Comparison of ENCODE assay signal across 1 cellular context in the genomic region with DNA sequence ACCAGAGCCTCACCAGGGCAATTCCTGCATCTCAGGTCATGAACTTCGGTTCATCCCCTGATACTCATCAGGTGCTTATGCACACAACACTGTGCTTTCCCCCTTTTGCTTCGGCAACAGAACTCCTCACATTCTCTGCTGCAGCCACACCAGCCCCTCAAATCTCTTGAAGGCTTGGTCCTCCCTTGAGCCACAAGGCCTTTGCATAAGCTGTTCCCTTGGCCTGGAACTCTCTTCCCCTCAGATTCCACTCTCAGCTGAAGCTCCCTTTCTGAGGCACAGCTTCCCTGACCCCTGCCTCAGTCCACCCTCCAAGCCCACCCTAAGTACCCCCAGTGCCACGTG.
TF ChIP-seq lines count a peak whose summit lies in the region.

No MANE protein-coding gene starts in this region.

TF ChIP-seq in SK-N-SH treated with all-trans-retinoic acid at 6 μM for 48 hours, 23 proteins besides CTCF, POLR2A, EP300 and RAD21 (continued from another document):
- TF ChIP-seq, protein P1, sequence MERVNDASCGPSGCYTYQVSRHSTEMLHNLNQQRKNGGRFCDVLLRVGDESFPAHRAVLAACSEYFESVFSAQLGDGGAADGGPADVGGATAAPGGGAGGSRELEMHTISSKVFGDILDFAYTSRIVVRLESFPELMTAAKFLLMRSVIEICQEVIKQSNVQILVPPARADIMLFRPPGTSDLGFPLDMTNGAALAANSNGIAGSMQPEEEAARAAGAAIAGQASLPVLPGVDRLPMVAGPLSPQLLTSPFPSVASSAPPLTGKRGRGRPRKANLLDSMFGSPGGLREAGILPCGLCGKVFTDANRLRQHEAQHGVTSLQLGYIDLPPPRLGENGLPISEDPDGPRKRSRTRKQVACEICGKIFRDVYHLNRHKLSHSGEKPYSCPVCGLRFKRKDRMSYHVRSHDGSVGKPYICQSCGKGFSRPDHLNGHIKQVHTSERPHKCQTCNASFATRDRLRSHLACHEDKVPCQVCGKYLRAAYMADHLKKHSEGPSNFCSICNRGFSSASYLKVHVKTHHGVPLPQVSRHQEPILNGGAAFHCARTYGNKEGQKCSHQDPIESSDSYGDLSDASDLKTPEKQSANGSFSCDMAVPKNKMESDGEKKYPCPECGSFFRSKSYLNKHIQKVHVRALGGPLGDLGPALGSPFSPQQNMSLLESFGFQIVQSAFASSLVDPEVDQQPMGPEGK (CRISPR knock-in tag; IDR thresholded peaks at IDR 0.05; ENCODE audit: borderline replicate concordance) = no peak
- TF ChIP-seq BACH2 (CRISPR knock-in tag; IDR thresholded peaks at IDR 0.05; ENCODE audit: borderline replicate concordance) (no peak), ZC3H10 (CRISPR knock-in tag; IDR thresholded peaks at IDR 0.05) (no peak), ZNF70 (CRISPR knock-in tag; IDR thresholded peaks at IDR 0.05) (no peak), ZFP3 (CRISPR knock-in tag; IDR thresholded peaks at IDR 0.05) (no peak), TOX (CRISPR knock-in tag; IDR thresholded peaks at IDR 0.05; ENCODE audit: borderline replicate concordance) (no peak), ISL1 (CRISPR knock-in tag; IDR thresholded peaks at IDR 0.05) (no peak), CSDC2 (CRISPR knock-in tag; IDR thresholded peaks at IDR 0.05) (no peak)
- TF ChIP-seq, protein P2, sequence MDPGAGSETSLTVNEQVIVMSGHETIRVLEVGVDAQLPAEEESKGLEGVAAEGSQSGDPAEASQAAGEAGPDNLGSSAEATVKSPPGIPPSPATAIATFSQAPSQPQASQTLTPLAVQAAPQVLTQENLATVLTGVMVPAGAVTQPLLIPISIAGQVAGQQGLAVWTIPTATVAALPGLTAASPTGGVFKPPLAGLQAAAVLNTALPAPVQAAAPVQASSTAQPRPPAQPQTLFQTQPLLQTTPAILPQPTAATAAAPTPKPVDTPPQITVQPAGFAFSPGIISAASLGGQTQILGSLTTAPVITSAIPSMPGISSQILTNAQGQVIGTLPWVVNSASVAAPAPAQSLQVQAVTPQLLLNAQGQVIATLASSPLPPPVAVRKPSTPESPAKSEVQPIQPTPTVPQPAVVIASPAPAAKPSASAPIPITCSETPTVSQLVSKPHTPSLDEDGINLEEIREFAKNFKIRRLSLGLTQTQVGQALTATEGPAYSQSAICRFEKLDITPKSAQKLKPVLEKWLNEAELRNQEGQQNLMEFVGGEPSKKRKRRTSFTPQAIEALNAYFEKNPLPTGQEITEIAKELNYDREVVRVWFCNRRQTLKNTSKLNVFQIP (CRISPR knock-in tag; IDR thresholded peaks at IDR 0.05; ENCODE audit: borderline replicate concordance, low read depth) = no peak
